Comparison of ENCODE assay signal across 28 cellular contexts in genomic region chr11:21839870-21840269, GRCh38.
"Had no signal": no experiment of that assay in that cellular context is flagged by ENCODE, and none has a peak within 500 bp of the region (broad histone marks: within the 10 kb centered on the region; RNA-seq: fewer than 3 reads in every experiment).

No MANE protein-coding gene starts in this region.

- H3K27ac ChIP-seq: neural progenitor cell, ovary, parathyroid adenoma, psoas muscle, skin epidermis, stomach, thoracic aorta, thyroid gland, transverse colon, upper lobe of right lung, uterus had no signal

- H3K9ac ChIP-seq: neural progenitor cell, parathyroid adenoma had no signal

- H3K27me3 ChIP-seq: neural progenitor cell, ovary, stomach, thyroid gland, transverse colon, upper lobe of right lung, uterus had no signal

- ATAC-seq: naive thymus-derived CD8-positive, alpha-beta T cell; natural killer cell treated with Interleukin-12 subunit alpha and Interleukin-12 subunit beta and Interleukin-15 and Interleukin-18, amount 100 ng/mL, for 72 hours; psoas muscle; right cardiac atrium; sciatic nerve; stimulated activated effector memory CD8-positive, alpha-beta T cell treated with anti-CD3 and anti-CD28 coated beads, Interleukin-12 subunit alpha, Interleukin-12 subunit beta, amount 100 ng/mL, for 72 hours; stimulated activated naive B cell treated with anti-CD40 and anti-IgM and Interleukin-4, amounts not matched to agents 10 μg/mL and 1 μg/mL and 100 μg/mL, for 72 hours; upper lobe of right lung had no signal

- H3K4me2 ChIP-seq: neural progenitor cell had no signal

- H3K4me3 ChIP-seq: neural progenitor cell, ovary, psoas muscle, skin epidermis, stomach, thoracic aorta, thyroid gland, transverse colon, upper lobe of right lung, uterus had no signal

- H3K9me3 ChIP-seq: ovary, psoas muscle, stomach, thoracic aorta, thyroid gland, transverse colon, upper lobe of right lung, uterus had no signal

- H3K4me3 Mint-ChIP-seq: naive thymus-derived CD8-positive, alpha-beta T cell; natural killer cell treated with Interleukin-12 subunit alpha and Interleukin-12 subunit beta and Interleukin-15 and Interleukin-18, amount 100 ng/mL, for 72 hours; neural progenitor cell; stimulated activated effector memory CD8-positive, alpha-beta T cell treated with anti-CD3 and anti-CD28 coated beads, Interleukin-12 subunit alpha, Interleukin-12 subunit beta, amount 100 ng/mL, for 72 hours; stimulated activated naive B cell treated with anti-CD40 and anti-IgM and Interleukin-4, amounts not matched to agents 10 μg/mL and 1 μg/mL and 100 μg/mL, for 72 hours; stimulated activated naive CD8-positive, alpha-beta T cell treated with anti-CD3 and anti-CD28 coated beads, Interleukin-15, Interleukin-2, amounts not matched to agents 100 ng/mL and 50 ng/mL, for 24 hours; type B pancreatic cell had no signal

- H2AFZ ChIP-seq: neural progenitor cell, parathyroid adenoma had no signal

- H3K79me2 ChIP-seq: parathyroid adenoma had no signal

- H3K36me3 Mint-ChIP-seq: naive B cell; naive thymus-derived CD8-positive, alpha-beta T cell; neural progenitor cell; stimulated activated effector memory CD8-positive, alpha-beta T cell treated with anti-CD3 and anti-CD28 coated beads, Interleukin-12 subunit alpha, Interleukin-12 subunit beta, amount 100 ng/mL, for 72 hours; stimulated activated naive B cell treated with anti-CD40 and anti-IgM and Interleukin-4, amounts not matched to agents 10 μg/mL and 1 μg/mL and 100 μg/mL, for 72 hours; type B pancreatic cell had no signal

- DNase-seq: naive B cell; naive thymus-derived CD8-positive, alpha-beta T cell; occipital lobe; ovary; posterior cingulate gyrus; psoas muscle; right cardiac atrium; stimulated activated CD4-positive, alpha-beta T cell treated with anti-CD3 and anti-CD28 coated beads, Interleukin-15, amount 100 ng/mL, for 24 hours; stimulated activated CD4-positive, alpha-beta T cell treated with anti-CD3 and anti-CD28 coated beads, Interleukin-2, amount 100 ng/mL, for 24 hours; stimulated activated CD4-positive, alpha-beta T cell treated with anti-CD3 and anti-CD28 coated beads, Interleukin-2, amount 100 ng/mL, for 48 hours; stimulated activated CD4-positive, alpha-beta T cell treated with anti-CD3 and anti-CD28 coated beads, Interleukin-4, amount 100 ng/mL, for 24 hours; stimulated activated naive B cell treated with anti-CD40 and anti-IgM and Interleukin-4, amounts not matched to agents 10 μg/mL and 1 μg/mL and 100 μg/mL, for 72 hours; stimulated activated naive CD4-positive, alpha-beta T cell treated with Interleukin-2 at 50 U/mL for 16 hours; stomach; thyroid gland; transverse colon; upper lobe of right lung; uterus had no signal

- H3K27me3 Mint-ChIP-seq: naive B cell; naive thymus-derived CD8-positive, alpha-beta T cell; natural killer cell treated with Interleukin-12 subunit alpha and Interleukin-12 subunit beta and Interleukin-15 and Interleukin-18, amount 100 ng/mL, for 72 hours; progenitor cell of endocrine pancreas; stimulated activated naive B cell treated with anti-CD40 and anti-IgM and Interleukin-4, amounts not matched to agents 10 μg/mL and 1 μg/mL and 100 μg/mL, for 72 hours; stimulated activated naive CD8-positive, alpha-beta T cell treated with anti-CD3 and anti-CD28 coated beads, Interleukin-15, Interleukin-2, amounts not matched to agents 100 ng/mL and 50 ng/mL, for 24 hours; type B pancreatic cell had no signal

- H3K9me3 Mint-ChIP-seq: neural progenitor cell, type B pancreatic cell had no signal

- H3K27ac Mint-ChIP-seq: naive B cell; naive thymus-derived CD8-positive, alpha-beta T cell; natural killer cell treated with Interleukin-12 subunit alpha and Interleukin-12 subunit beta and Interleukin-15 and Interleukin-18, amount 100 ng/mL, for 72 hours; neural progenitor cell; progenitor cell of endocrine pancreas; stimulated activated effector memory CD8-positive, alpha-beta T cell treated with anti-CD3 and anti-CD28 coated beads, Interleukin-12 subunit alpha, Interleukin-12 subunit beta, amount 100 ng/mL, for 72 hours; stimulated activated naive B cell treated with anti-CD40 and anti-IgM and Interleukin-4, amounts not matched to agents 10 μg/mL and 1 μg/mL and 100 μg/mL, for 72 hours; stimulated activated naive CD8-positive, alpha-beta T cell treated with anti-CD3 and anti-CD28 coated beads, Interleukin-15, Interleukin-2, amounts not matched to agents 100 ng/mL and 50 ng/mL, for 24 hours; type B pancreatic cell had no signal

- H3K36me3 ChIP-seq: neural progenitor cell, ovary, stomach, thoracic aorta, thyroid gland, transverse colon, upper lobe of right lung, uterus had no signal

- H3K4me1 ChIP-seq: neural progenitor cell, parathyroid adenoma, psoas muscle, thyroid gland, transverse colon, upper lobe of right lung, uterus had no signal

- H3K4me1 Mint-ChIP-seq: naive B cell; naive thymus-derived CD8-positive, alpha-beta T cell; stimulated activated effector memory CD8-positive, alpha-beta T cell treated with anti-CD3 and anti-CD28 coated beads, Interleukin-12 subunit alpha, Interleukin-12 subunit beta, amount 100 ng/mL, for 72 hours; stimulated activated naive B cell treated with anti-CD40 and anti-IgM and Interleukin-4, amounts not matched to agents 10 μg/mL and 1 μg/mL and 100 μg/mL, for 72 hours had no signal
